ENCODE assay signal across 19 cellular contexts in the genomic region with DNA sequence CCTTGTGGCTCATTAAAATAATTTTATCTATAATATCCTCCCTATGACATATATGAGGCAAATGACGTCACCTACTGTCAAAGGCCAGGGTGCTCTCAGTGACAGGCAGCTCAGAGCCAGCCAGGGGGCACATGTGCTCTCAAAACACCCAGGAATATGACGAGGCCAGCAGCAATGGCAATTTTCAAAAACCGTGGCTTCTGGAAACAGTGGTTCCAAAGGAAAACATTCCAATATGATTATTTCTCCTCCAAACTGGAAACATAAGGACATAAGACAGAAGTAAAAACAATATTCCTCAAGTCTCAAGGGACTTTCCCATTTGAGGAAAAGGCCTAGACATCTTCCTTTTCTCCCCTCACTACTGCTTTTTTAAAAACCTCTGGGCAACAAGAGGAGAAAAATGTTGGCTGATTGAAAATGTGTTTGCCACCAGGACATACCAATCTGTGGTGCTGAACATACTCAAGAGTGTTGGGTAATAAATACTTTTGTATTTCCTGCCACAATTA. TPM values are rescaled to one million over a fixed set of nuclear protein-coding genes. Genes with fewer than 3 reads are reported as not detected.
DNase-seq lines count a peak whose midpoint lies in the region; ATAC-seq, FAIRE-seq and TF ChIP-seq lines count a peak whose summit lies in the region.
"Had no signal": no experiment of that assay in that cellular context is flagged by ENCODE, and none has a peak within 500 bp of the region (broad histone marks: within the 10 kb centered on the region; RNA-seq: fewer than 3 reads in every experiment).

No MANE protein-coding gene starts in this region.

- H3K27me3 Mint-ChIP-seq in chondrocyte (ENCODE audit: low read depth) = no peaks in the 10 kb centered on the region
- H3K27me3 Mint-ChIP-seq in activated CD4-positive, alpha-beta T cell treated with anti-CD3 and anti-CD28 coated beads, Interleukin-2, amount 10 ng/mL, durations not matched to agents 7 days and 5 days = peaks cover 3% of the 10 kb centered on the region

- H3K4me3 ChIP-seq in pancreas = no peak overlapping the region
- H3K4me3 ChIP-seq: gastrocnemius medialis, lower lobe of right lung, MG63, suprapubic skin had no signal

- peak; percentile 69 for TF ChIP-seq CTCF in chondrocyte (IDR thresholded peaks at IDR 0.05)
- TF ChIP-seq CTCF in pancreas (IDR thresholded peaks at IDR 0.05) = no peak

- peak overlapping the region; percentile 88 for H3K27ac Mint-ChIP-seq in chondrocyte (ENCODE audit: unreplicated experiment)
- no peak overlapping the region for H3K27ac Mint-ChIP-seq in activated CD4-positive, alpha-beta T cell treated with anti-CD3 and anti-CD28 coated beads, Interleukin-2, amount 10 ng/mL, durations not matched to agents 7 days and 5 days
- H3K27ac Mint-ChIP-seq: activated CD4-positive, alpha-beta memory T cell treated with anti-CD3 and anti-CD28 coated beads, Interleukin-2, amount 10 ng/mL, durations not matched to agents 7 days and 5 days; CD14-positive monocyte; natural killer cell had no signal

- POLR2A ChIA-PET in activated CD4-positive, alpha-beta T cell treated with anti-CD3 and anti-CD28 coated beads, Interleukin-2, amount 10 ng/mL, durations not matched to agents 7 days and 5 days (lab: Charles Lee) = no interaction called here

- H3K36me3 ChIP-seq in pancreas = no peaks in the 10 kb centered on the region
- H3K36me3 ChIP-seq: gastrocnemius medialis, lower lobe of right lung, MG63, suprapubic skin had no signal

- peak; percentile 87 for DNase-seq in EL
- peak; percentile 21 for DNase-seq in RPMI7951 (ENCODE audit: low read depth)
- no peak for DNase-seq in chondrocyte (ENCODE audit: low spot score)
- peak; percentile 26 for DNase-seq in non-pigmented ciliary epithelial cell (ENCODE audit: low read depth)
- DNase-seq in A172 (ENCODE audit: low spot score) = no peak
- DNase-seq in activated CD4-positive, alpha-beta T cell treated with anti-CD3 and anti-CD28 coated beads, Interleukin-2, amount 10 ng/mL, durations not matched to agents 7 days and 5 days = no peak
- no peak for DNase-seq in pancreas
- DNase-seq: activated CD4-positive, alpha-beta memory T cell treated with anti-CD3 and anti-CD28 coated beads, Interleukin-2, amount 10 ng/mL, durations not matched to agents 7 days and 5 days; gastrocnemius medialis; lower lobe of right lung; MG63; natural killer cell; NCI-H2081 treated with DMSO at 0.1 percent for 48 hours; NCI-H524; stimulated activated CD4-positive, alpha-beta T cell treated with anti-CD3 and anti-CD28 coated beads, Interleukin-2, amount 100 ng/mL, for 24 hours had no signal

- intact Hi-C loops in pancreas (cut with DNase I) = no loop called here

- CTCF ChIA-PET in activated CD4-positive, alpha-beta T cell treated with anti-CD3 and anti-CD28 coated beads, Interleukin-2, amount 10 ng/mL, durations not matched to agents 7 days and 5 days (lab: Charles Lee) = no interaction called here

- peaks cover 0 to 4% (median 0%) of the 10 kb centered on the region in 3 donors for H3K4me1 ChIP-seq in pancreas
- H3K4me1 ChIP-seq: suprapubic skin had no signal

- no peaks in the 10 kb centered on the region for H3K27me3 ChIP-seq in pancreas
- H3K27me3 ChIP-seq: gastrocnemius medialis, MG63, suprapubic skin had no signal

- no peak for FAIRE-seq in pancreas (lab: Jason Lieb, UNC)
- FAIRE-seq: HTR-8/SVneo had no signal

- no peak overlapping the region for H3K4me3 Mint-ChIP-seq in chondrocyte (ENCODE audit: unreplicated experiment)
- H3K4me3 Mint-ChIP-seq in activated CD4-positive, alpha-beta T cell treated with anti-CD3 and anti-CD28 coated beads, Interleukin-2, amount 10 ng/mL, durations not matched to agents 7 days and 5 days = no peak overlapping the region
- H3K4me3 Mint-ChIP-seq: activated CD4-positive, alpha-beta memory T cell treated with anti-CD3 and anti-CD28 coated beads, Interleukin-2, amount 10 ng/mL, durations not matched to agents 7 days and 5 days; CD14-positive monocyte; natural killer cell had no signal

- H3K36me3 Mint-ChIP-seq in chondrocyte (ENCODE audit: low read depth) = peaks cover 11% of the 10 kb centered on the region
- H3K36me3 Mint-ChIP-seq in activated CD4-positive, alpha-beta T cell treated with anti-CD3 and anti-CD28 coated beads, Interleukin-2, amount 10 ng/mL, durations not matched to agents 7 days and 5 days (ENCODE audit: low read depth) = no peaks in the 10 kb centered on the region
- H3K36me3 Mint-ChIP-seq: CD14-positive monocyte, natural killer cell had no signal

- no peaks in the 10 kb centered on the region for H3K9me3 Mint-ChIP-seq in chondrocyte (ENCODE audit: low read depth)
- H3K9me3 Mint-ChIP-seq in activated CD4-positive, alpha-beta T cell treated with anti-CD3 and anti-CD28 coated beads, Interleukin-2, amount 10 ng/mL, durations not matched to agents 7 days and 5 days = no peaks in the 10 kb centered on the region
- H3K9me3 Mint-ChIP-seq: activated CD4-positive, alpha-beta memory T cell treated with anti-CD3 and anti-CD28 coated beads, Interleukin-2, amount 10 ng/mL, durations not matched to agents 7 days and 5 days; natural killer cell had no signal

- no peaks in the 10 kb centered on the region for H3K9me3 ChIP-seq in pancreas
- H3K9me3 ChIP-seq: gastrocnemius medialis, lower lobe of right lung, MG63, suprapubic skin had no signal

- ATAC-seq in HG03521 (IDR thresholded peaks at IDR 0.05; ENCODE audit: unreplicated experiment) (no peak), pancreas (no peak)
- ATAC-seq: gastrocnemius medialis, natural killer cell had no signal

- 80 to 84% methylated on average over 3 of the region's 3 CpGs for WGBS in pancreas, 2 donors

- H3K27ac ChIP-seq in pancreas = no peak overlapping the region
- H3K27ac ChIP-seq: gastrocnemius medialis, lower lobe of right lung, suprapubic skin had no signal

- H3K4me1 Mint-ChIP-seq in chondrocyte (ENCODE audit: low read depth) = peaks cover 91% of the 10 kb centered on the region
- no peaks in the 10 kb centered on the region for H3K4me1 Mint-ChIP-seq in activated CD4-positive, alpha-beta T cell treated with anti-CD3 and anti-CD28 coated beads, Interleukin-2, amount 10 ng/mL, durations not matched to agents 7 days and 5 days
- H3K4me1 Mint-ChIP-seq: activated CD4-positive, alpha-beta memory T cell treated with anti-CD3 and anti-CD28 coated beads, Interleukin-2, amount 10 ng/mL, durations not matched to agents 7 days and 5 days; CD14-positive monocyte; natural killer cell had no signal

RNA-seq across cellular contexts. Expression of gene RNF152, which starts 40.8 kb away (rescaled TPM):
- total RNA-seq in RPMI7951 (2014; rRNA removed; shearing (Covaris generic)) = 7.0 and 9.3 TPM in 2 replicates
- total RNA-seq in chondrocyte = 58.6 to 137 TPM (median 137 TPM) in 3 replicates
- 0.84 and 0.95 TPM in 2 replicates for total RNA-seq in A172 (2014; rRNA removed; shearing (Covaris generic))
- under 1 TPM; 0.17 to 0.50 TPM for total RNA-seq in activated CD4-positive, alpha-beta T cell treated with anti-CD3 and anti-CD28 coated beads, Interleukin-2, amount 10 ng/mL, durations not matched to agents 7 days and 5 days
- total RNA-seq in pancreas = 1 to 10 TPM; 4.1 to 7.2 (median 5.0) TPM
- polyA plus RNA-seq in pancreas = 1 to 10 TPM in 1 of 2 donors, under 1 TPM in 1; 0.91 to 2.0 TPM

Comparison
In these comparisons a context has a peak if more than half of its experiments do, and no peak if none do; other contexts are left out.
1. DNase-seq: peak in EL (single experiment), RPMI7951 (single experiment) and non-pigmented ciliary epithelial cell (single experiment); none in chondrocyte (single experiment), A172 (single experiment), activated CD4-positive, alpha-beta T cell treated with anti-CD3 and anti-CD28 coated beads, Interleukin-2, amount 10 ng/mL, durations not matched to agents 7 days and 5 days (single experiment) and pancreas (0 of 6).